ENCODE assay signal across 8 cellular contexts in genomic region chr12:95789126-95790024, GRCh38. TPM values are rescaled to one million over a fixed set of nuclear protein-coding genes. Genes with fewer than 3 reads are reported as not detected.
DNase-seq lines count a peak whose midpoint lies in the region; ATAC-seq, FAIRE-seq and TF ChIP-seq lines count a peak whose summit lies in the region.

No MANE protein-coding gene starts in this region.

- no peaks in the 10 kb centered on the region for H4K20me1 ChIP-seq in HepG2 (ENCODE audit: insufficient read depth, low read length)

- H3K27ac ChIP-seq in HepG2 (ENCODE audit: extremely low read length, insufficient read depth, low read length): peak overlapping the region; percentile 23
- H3K27ac ChIP-seq in thyroid gland: peak overlapping the region in 2 of 3 donors; percentile 41 to 47

- H3K4me1 ChIP-seq in HepG2 (ENCODE audit: insufficient read depth, low read length): peaks cover 37% of the 10 kb centered on the region
- H3K4me1 ChIP-seq in thyroid gland: peaks cover 6 to 11% of the 10 kb centered on the region in 2 donors

- no peak overlapping the region for H3K27ac Mint-ChIP-seq in central memory CD8-positive, alpha-beta T cell (ENCODE audit: low read depth)

- TF ChIP-seq CTCF in HepG2 (CRISPR knock-in tag; IDR thresholded peaks at IDR 0.05) (peak; percentile 35), thyroid gland (IDR thresholded peaks at IDR 0.05) (no peak)

- FAIRE-seq in HepG2 (lab: Jason Lieb, UNC): no peak

- no peak for ATAC-seq in central memory CD8-positive, alpha-beta T cell (replicated peaks; ENCODE audit: extremely low read depth, poor library complexity, severe bottlenecking)
- ATAC-seq in HepG2 (peak; percentile 84), HG02870 (IDR thresholded peaks at IDR 0.05; ENCODE audit: unreplicated experiment) (no peak)

- H3K4me3 ChIP-seq in HepG2 (replicated peaks in 1 of 3; ENCODE audit: insufficient read depth in 1 of 3, low read depth in 2 of 3, low read length in 3 of 3) (peak overlapping the region; percentile 75 to 84 (median 82)), thyroid gland (replicated peaks in 1 of 3) (peak overlapping the region; percentile 40 to 64 (median 46))

- H3K79me2 ChIP-seq in HepG2 (ENCODE audit: insufficient read depth, low read length): no peaks in the 10 kb centered on the region

- no peaks in the 10 kb centered on the region for H3K9me3 ChIP-seq in HepG2 (ENCODE audit: low read length)
- H3K9me3 ChIP-seq in thyroid gland: no peaks in the 10 kb centered on the region

- intact Hi-C loops in HepG2 (cut with micrococcal nuclease; ENCODE audit: unreplicated experiment) (no loop called here), thyroid gland (cut with DNase I) (no loop called here), posterior vena cava (cut with DNase I) (no loop called here)

- H3K4me1 Mint-ChIP-seq in central memory CD8-positive, alpha-beta T cell: peaks cover 8% of the 10 kb centered on the region

- POLR2A ChIA-PET in HepG2 (lab: Yijun Ruan, JAX): interaction anchor here (1.3 to 1.4 kb wide), 4 partner anchors 13 to 51 kb away, joined by 4 to 6 read pairs (median 6); no protein-coding TSS in a partner anchor

- TF ChIP-seq RAD21 in HepG2 (CRISPR knock-in tag; IDR thresholded peaks at IDR 0.05): no peak

- no peaks in the 10 kb centered on the region for H3K9me3 Mint-ChIP-seq in central memory CD8-positive, alpha-beta T cell

- H3K27me3 ChIP-seq in HepG2 (ENCODE audit: control insufficient read depth in 1 of 2, insufficient read depth in 2 of 2, low read length in 2 of 2) (no peaks in the 10 kb centered on the region; a peak in 1 of 5 replicates), thyroid gland (no peaks in the 10 kb centered on the region)

- H3K4me3 Mint-ChIP-seq in central memory CD8-positive, alpha-beta T cell: peak overlapping the region; percentile 86

- peak overlapping the region; percentile 64 for H2AFZ ChIP-seq in HepG2 (ENCODE audit: low read length)

- peaks cover 2% of the 10 kb centered on the region for H3K36me3 Mint-ChIP-seq in central memory CD8-positive, alpha-beta T cell (ENCODE audit: insufficient read depth)

- no peak for TF ChIP-seq EP300 in HepG2 (IDR thresholded peaks at IDR 0.05; ENCODE audit: low read depth in 2 of 2, low read length in 2 of 2)
- TF ChIP-seq EP300 in HepG2 (CRISPR knock-in tag; IDR thresholded peaks at IDR 0.05; ENCODE audit: borderline replicate concordance): no peak

- peak; percentile 43 for DNase-seq in D341Med (ENCODE audit: low spot score)
- peak; percentile 38 for DNase-seq in NCI-H226
- no peak for DNase-seq in central memory CD8-positive, alpha-beta T cell (ENCODE audit: low spot score in 2 of 2)
- DNase-seq in HepG2 (ENCODE audit: low spot score): no peak
- DNase-seq in thyroid gland: peak; percentile 38 to 51
- no peak for DNase-seq in putamen (ENCODE audit: low spot score)
- DNase-seq in posterior vena cava (ENCODE audit: low spot score): no peak

- H3K36me3 ChIP-seq in HepG2 (replicated peaks in 1 of 2; ENCODE audit: control insufficient read depth in 1 of 2, insufficient read depth in 2 of 2, low read length in 2 of 2) (no peaks in the 10 kb centered on the region), thyroid gland (no peaks in the 10 kb centered on the region)

- no TSS peak for BruUV-seq in HepG2 (replicated peaks; lab: Mats Ljungman, UMichigan)

- 14% methylated on average over 7 of the region's 39 CpGs for WGBS in HepG2 (ENCODE audit: low lambda C conversion rate)
- WGBS in thyroid gland, 2 donors: 8 to 15% methylated on average over 26 to 30 of the region's 39 CpGs

- TF ChIP-seq POLR2A in HepG2 (IDR thresholded peaks at IDR 0.05; ENCODE audit: insufficient read depth in 1 of 2, low read depth in 2 of 2, low read length in 2 of 2) (no peak), thyroid gland (IDR thresholded peaks at IDR 0.05) (no peak)

- peak overlapping the region; percentile 92 for H3K4me2 ChIP-seq in HepG2 (ENCODE audit: low read depth, low read length)

- H3K9ac ChIP-seq in HepG2 (ENCODE audit: insufficient read depth, low read depth, low read length): peak overlapping the region; percentile 73

- H3K27me3 Mint-ChIP-seq in central memory CD8-positive, alpha-beta T cell: peaks cover 92% of the 10 kb centered on the region

- in situ Hi-C loops in HepG2 (cut with HindIII; ENCODE audit: extremely low pct_ligation_motif_present, low pct_unique_long_range_greater_than_20kb): no loop called here

- CTCF ChIA-PET in HepG2 (lab: Yijun Ruan, JAX; ENCODE audit: low intra/inter-chr PET ratio, low total read pairs): interaction anchor here (0.9 to 1.2 kb wide), 2 partner anchors 26 kb away, joined by 3 read pairs; no protein-coding TSS in a partner anchor

TF ChIP-seq in HepG2, 621 proteins besides CTCF, POLR2A, EP300 and RAD21 (continues in another document):
- TF ChIP-seq SNRNP70 (IDR thresholded peaks at IDR 0.05; ENCODE audit: low read depth, low read length) (no peak), ZNF746 (CRISPR knock-in tag; IDR thresholded peaks at IDR 0.05) (0 out of 2 replicates have a peak, but pooled peaks have one; percentile 61), ZNF816 (CRISPR knock-in tag; IDR thresholded peaks at IDR 0.05; ENCODE audit: borderline replicate concordance) (no peak), MXD4 (CRISPR knock-in tag; IDR thresholded peaks at IDR 0.05) (no peak), ARNT2 (CRISPR knock-in tag; IDR thresholded peaks at IDR 0.05; ENCODE audit: low read depth) (peak; percentile 67; the same call in 1 of the 2 replicates), AGO2 (optimal IDR thresholded peaks at IDR 0.05; ENCODE audit: low read depth, low read length) (peak; percentile 79), MEIS1 (CRISPR knock-in tag; IDR thresholded peaks at IDR 0.05; ENCODE audit: borderline replicate concordance) (no peak), ZNF430 (CRISPR knock-in tag; IDR thresholded peaks at IDR 0.05) (no peak), SMARCE1 (IDR thresholded peaks at IDR 0.05; ENCODE audit: borderline replicate concordance) (no peak), SRSF4 (IDR thresholded peaks at IDR 0.05; ENCODE audit: low read depth, low read length, poor library complexity, severe bottlenecking) (no peak), ZNF790 (CRISPR knock-in tag; IDR thresholded peaks at IDR 0.05; ENCODE audit: borderline replicate concordance) (no peak), HINFP (CRISPR knock-in tag; IDR thresholded peaks at IDR 0.05; ENCODE audit: low read depth) (no peak), FUBP1 (CRISPR knock-in tag; IDR thresholded peaks at IDR 0.05; ENCODE audit: borderline replicate concordance) (no peak), IRF2 (CRISPR knock-in tag; IDR thresholded peaks at IDR 0.05) (no peak), NKX3-1 (CRISPR knock-in tag; IDR thresholded peaks at IDR 0.05) (no peak), ATF1 (CRISPR knock-in tag; IDR thresholded peaks at IDR 0.05) (no peak)

RNA-seq across cellular contexts. Expression of gene NTN4, which starts 1.2 kb away (rescaled TPM):
- 9.5 and 11.5 TPM in 2 replicates for total RNA-seq in HepG2 (2016; rRNA removed; fragmentation: Illumina TruSeq; extraction: Trizol)
- total RNA-seq in HepG2 (2016; cell fraction: cytosol; rRNA removed; fragmentation: Illumina TruSeq; extraction: Trizol; ENCODE audit: low read depth): 1.3 and 1.5 TPM in 2 replicates
- 8.3 and 13.6 TPM in 2 replicates for total RNA-seq in HepG2 (2016; cell fraction: insoluble cytoplasmic fraction; rRNA removed; fragmentation: Illumina TruSeq; extraction: Trizol)
- total RNA-seq in HepG2 (2016; cell fraction: membrane; rRNA removed; fragmentation: Illumina TruSeq; extraction: Trizol): 5.1 and 5.6 TPM in 2 replicates
- total RNA-seq in HepG2 (2016; cell fraction: nucleus; rRNA removed; fragmentation: Illumina TruSeq; extraction: Trizol): 13.7 and 18.2 TPM in 2 replicates
- 7.8 and 9.6 TPM in 2 replicates for polyA plus RNA-seq in HepG2 (2011; rRNA removed)
- 7.1 and 7.6 TPM in 2 replicates for polyA plus RNA-seq in HepG2 (2011; cell fraction: cytosol; rRNA removed)
- 4.4 and 6.7 TPM in 2 replicates for polyA plus RNA-seq in HepG2 (2011; cell fraction: nucleus; rRNA removed)
- 5.3 and 6.6 TPM in 2 replicates for polyA plus RNA-seq in HepG2 (2012)
- polyA plus RNA-seq in HepG2 (2016; cell fraction: cytosol; fragmentation: Illumina TruSeq; extraction: Trizol; ENCODE audit: low read depth): 1.1 and 1.3 TPM in 2 replicates
- 8.4 and 8.8 TPM in 2 replicates for polyA plus RNA-seq in HepG2 (2016; cell fraction: insoluble cytoplasmic fraction; fragmentation: Illumina TruSeq; extraction: Trizol; ENCODE audit: low read depth)
- 3.4 and 3.5 TPM in 2 replicates for polyA plus RNA-seq in HepG2 (2016; cell fraction: membrane; fragmentation: Illumina TruSeq; extraction: Trizol; ENCODE audit: low read depth)
- 19.5 and 23.9 TPM in 2 replicates for polyA plus RNA-seq in HepG2 (2016; cell fraction: nucleus; fragmentation: Illumina TruSeq; extraction: Trizol; ENCODE audit: insufficient read depth, low read depth)
- 31.5 and 36.2 TPM in 2 replicates for polyA minus RNA-seq in HepG2 (2011; rRNA and poly(A)+ RNA removed; ENCODE audit: low replicate concordance)
- polyA minus RNA-seq in HepG2 (2011; cell fraction: cytosol; rRNA and poly(A)+ RNA removed): 6.3 and 7.2 TPM in 2 replicates
- polyA minus RNA-seq in HepG2 (2011; cell fraction: nucleus; rRNA and poly(A)+ RNA removed): 9.5 and 11.9 TPM in 2 replicates
- 10 to 100 TPM; 11.1 to 21.0 (median 16.1) TPM for total RNA-seq in thyroid gland
- 10 to 100 TPM; 20.5 to 24.6 TPM for total RNA-seq in posterior vena cava

Comparison
In these comparisons a context has a peak if more than half of its experiments do, and no peak if none do; other contexts are left out.
1. DNase-seq: peak in D341Med (single experiment), NCI-H226 (single experiment) and thyroid gland (2 of 2); none in central memory CD8-positive, alpha-beta T cell (0 of 2), HepG2 (single experiment), putamen (single experiment) and posterior vena cava (single experiment).